ENCODE assay signal across 24 cellular contexts in genomic region chr4:7924570-7924969, GRCh38. TPM values are rescaled to one million over a fixed set of nuclear protein-coding genes. Genes with fewer than 3 reads are reported as not detected.
DNase-seq lines count a peak whose midpoint lies in the region; FAIRE-seq and TF ChIP-seq lines count a peak whose summit lies in the region.
"Had no signal": no experiment of that assay in that cellular context is flagged by ENCODE, and none has a peak within 500 bp of the region (broad histone marks: within the 10 kb centered on the region; RNA-seq: fewer than 3 reads in every experiment).

No MANE protein-coding gene starts in this region.

- H3K27me3 Mint-ChIP-seq in astrocyte (ENCODE audit: low read depth, unreplicated experiment) (no peaks in the 10 kb centered on the region), mesothelial cell of epicardium (ENCODE audit: low read depth) (no peaks in the 10 kb centered on the region)
- no peaks in the 10 kb centered on the region for H3K27me3 Mint-ChIP-seq in activated CD4-positive, alpha-beta memory T cell treated with anti-CD3 and anti-CD28 coated beads for 36 hours

- CTCF ChIA-PET in AG04450 (lab: Charles Lee): interaction anchor here (2.2 kb wide), 1 partner anchor 63 kb away, joined by 10 read pairs; no protein-coding TSS in a partner anchor
- CTCF ChIA-PET in activated CD4-positive, alpha-beta memory T cell treated with anti-CD3 and anti-CD28 coated beads for 36 hours (lab: Charles Lee): interaction anchor here (1.0 kb wide), 1 partner anchor 11 kb away, joined by 3 read pairs; no protein-coding TSS in a partner anchor

- H3K4me3 ChIP-seq in AG04450 (ENCODE audit: low read depth, low read length) (no peak overlapping the region), astrocyte (ENCODE audit: insufficient read depth, low read depth, low read length) (no peak overlapping the region)
- H3K4me3 ChIP-seq: gastrocnemius medialis, MG63, prostate gland, stomach, tibial nerve had no signal

- peak overlapping the region; percentile 8 for H3K9ac ChIP-seq in astrocyte (ENCODE audit: low read length)

- POLR2A ChIA-PET in AG04450 (lab: Yijun Ruan, JAX): interaction anchor here (1.0 kb wide), 1 partner anchor 14 kb away, joined by 4 read pairs; no protein-coding TSS in a partner anchor
- POLR2A ChIA-PET in activated CD4-positive, alpha-beta memory T cell treated with anti-CD3 and anti-CD28 coated beads for 36 hours (lab: Charles Lee): no interaction called here

- TF ChIP-seq CTCF in AG04450 (IDR thresholded peaks at IDR 0.05; ENCODE audit: low read depth, low read length): no peak
- no peak for TF ChIP-seq CTCF in astrocyte (IDR thresholded peaks at IDR 0.05; ENCODE audit: insufficient read depth, low read depth, low read length)
- no peak for TF ChIP-seq CTCF in mesothelial cell of epicardium (IDR thresholded peaks at IDR 0.05; ENCODE audit: unreplicated experiment)

- H3K9me3 ChIP-seq in AG04450 (ENCODE audit: control insufficient read depth, insufficient read depth, low read length) (no peaks in the 10 kb centered on the region), astrocyte (ENCODE audit: insufficient read depth, low read depth, low read length) (no peaks in the 10 kb centered on the region)
- H3K9me3 ChIP-seq: gastrocnemius medialis, MG63, prostate gland, stomach, tibial nerve had no signal

- H3K4me2 ChIP-seq in astrocyte (ENCODE audit: low read length): peak overlapping the region; percentile 24

- H3K27me3 ChIP-seq in AG04450 (ENCODE audit: control insufficient read depth, insufficient read depth, low read length): no peaks in the 10 kb centered on the region
- no peaks in the 10 kb centered on the region for H3K27me3 ChIP-seq in astrocyte (ENCODE audit: insufficient read depth, low read length)
- H3K27me3 ChIP-seq: brain microvascular endothelial cell, gastrocnemius medialis, MG63, stomach, tibial nerve had no signal

- H3K4me3 Mint-ChIP-seq in astrocyte (ENCODE audit: unreplicated experiment) (no peak overlapping the region), mesothelial cell of epicardium (no peak overlapping the region)
- H3K4me3 Mint-ChIP-seq in activated CD4-positive, alpha-beta memory T cell treated with anti-CD3 and anti-CD28 coated beads for 36 hours: no peak overlapping the region
- H3K4me3 Mint-ChIP-seq: activated CD8-positive, alpha-beta T cell treated with anti-CD3 and anti-CD28 coated beads, Interleukin-2, amount 10 ng/mL, durations not matched to agents 7 days and 5 days; CD14-positive monocyte had no signal

- FAIRE-seq in astrocyte (lab: Jason Lieb, UNC): no peak
- FAIRE-seq: islet of Langerhans had no signal

- intact Hi-C loops in activated CD4-positive, alpha-beta memory T cell treated with anti-CD3 and anti-CD28 coated beads for 36 hours (cut with micrococcal nuclease): no loop called here

- H3K27ac ChIP-seq in AG04450 (ENCODE audit: low read depth, low read length): peak overlapping the region; percentile 54
- H3K27ac ChIP-seq in astrocyte (ENCODE audit: low read depth, low read length): no peak overlapping the region
- H3K27ac ChIP-seq: brain microvascular endothelial cell, gastrocnemius medialis, prostate gland, stomach, tibial nerve had no signal

- peaks cover 94% of the 10 kb centered on the region for H4K20me1 ChIP-seq in astrocyte (ENCODE audit: insufficient read depth, low read length)

- H3K79me2 ChIP-seq in astrocyte (ENCODE audit: insufficient read depth, low read length): peaks cover 99% of the 10 kb centered on the region

- H3K27ac Mint-ChIP-seq in astrocyte (ENCODE audit: unreplicated experiment) (peak overlapping the region; percentile 7), mesothelial cell of epicardium (peak overlapping the region; percentile 85)
- no peak overlapping the region for H3K27ac Mint-ChIP-seq in activated CD4-positive, alpha-beta memory T cell treated with anti-CD3 and anti-CD28 coated beads for 36 hours
- H3K27ac Mint-ChIP-seq: activated CD8-positive, alpha-beta T cell treated with anti-CD3 and anti-CD28 coated beads, Interleukin-2, amount 10 ng/mL, durations not matched to agents 7 days and 5 days had no signal

- peaks cover 14% of the 10 kb centered on the region for H3K36me3 Mint-ChIP-seq in astrocyte (ENCODE audit: low read depth, unreplicated experiment)
- H3K36me3 Mint-ChIP-seq in mesothelial cell of epicardium: peaks cover 18% of the 10 kb centered on the region
- H3K36me3 Mint-ChIP-seq in activated CD4-positive, alpha-beta memory T cell treated with anti-CD3 and anti-CD28 coated beads for 36 hours: no peaks in the 10 kb centered on the region
- H3K36me3 Mint-ChIP-seq: CD14-positive monocyte had no signal

- peaks cover 3% of the 10 kb centered on the region for H3K9me3 Mint-ChIP-seq in astrocyte (ENCODE audit: unreplicated experiment)
- peaks cover 8% of the 10 kb centered on the region for H3K9me3 Mint-ChIP-seq in mesothelial cell of epicardium
- no peaks in the 10 kb centered on the region for H3K9me3 Mint-ChIP-seq in activated CD4-positive, alpha-beta memory T cell treated with anti-CD3 and anti-CD28 coated beads for 36 hours

- H3K4me1 Mint-ChIP-seq in astrocyte (ENCODE audit: low read depth, unreplicated experiment): peaks cover 38% of the 10 kb centered on the region
- peaks cover 28% of the 10 kb centered on the region for H3K4me1 Mint-ChIP-seq in mesothelial cell of epicardium
- H3K4me1 Mint-ChIP-seq in activated CD4-positive, alpha-beta memory T cell treated with anti-CD3 and anti-CD28 coated beads for 36 hours (ENCODE audit: low read depth): peaks cover 34% of the 10 kb centered on the region

- peaks cover 18% of the 10 kb centered on the region for H3K4me1 ChIP-seq in astrocyte (ENCODE audit: insufficient read depth, low read length)

- H3K36me3 ChIP-seq in astrocyte (ENCODE audit: insufficient read depth, low read length): peaks cover 2% of the 10 kb centered on the region
- H3K36me3 ChIP-seq: gastrocnemius medialis, MG63, prostate gland, stomach, tibial nerve had no signal

- no peak overlapping the region for H2AFZ ChIP-seq in astrocyte (ENCODE audit: low read depth, low read length)

- DNase-seq in AG04450 (ENCODE audit: low read depth, low spot score) (no peak), LHCN-M2 (ENCODE audit: low read depth) (peak; percentile 34), astrocyte (ENCODE audit: low read depth) (no peak), mesothelial cell of epicardium (ENCODE audit: low spot score in 2 of 2, unreplicated experiment in 2 of 2) (no peak), NCI-H128 (lab: John Stamatoyannopoulos, UW; ENCODE audit: unreplicated experiment) (no peak), NCI-H1436 treated with DMSO at 0.1 percent for 48 hours (lab: John Stamatoyannopoulos, UW) (no peak), T-helper 9 cell (no peak)
- no peak for DNase-seq in activated CD4-positive, alpha-beta memory T cell treated with anti-CD3 and anti-CD28 coated beads for 36 hours
- DNase-seq: activated CD4-positive, alpha-beta T cell treated with anti-CD3 and anti-CD28 coated beads for 1 hour; activated CD8-positive, alpha-beta T cell treated with anti-CD3 and anti-CD28 coated beads, Interleukin-2, amount 10 ng/mL, durations not matched to agents 7 days and 5 days; activated T-cell treated with anti-CD3 and anti-CD28 coated beads for 4 hours; brain microvascular endothelial cell; effector memory CD4-positive, alpha-beta T cell; gastrocnemius medialis; MG63; NCI-H1694; NCI-H2171 treated with DMSO at 0.1 percent for 48 hours; NCI-H526; stomach; SW 1271 had no signal

RNA-seq across cellular contexts. Expression of gene AFAP1, which starts 15.1 kb away (rescaled TPM):
- 57.9 and 61.7 TPM in 2 replicates for polyA plus RNA-seq in AG04450 (2011; rRNA removed)
- polyA minus RNA-seq in AG04450 (2011; rRNA and poly(A)+ RNA removed): 77.9 and 84.3 TPM in 2 replicates
- total RNA-seq in LHCN-M2 (2014; rRNA removed) (22.6 and 23.9 TPM in 2 replicates), astrocyte (62.7 and 67.9 TPM in 2 replicates), mesothelial cell of epicardium (75.4 to 82.4 TPM (median 79.1 TPM) in 3 replicates)
- polyA plus RNA-seq in LHCN-M2 (2012): 25.0 TPM
- total RNA-seq in activated CD4-positive, alpha-beta memory T cell treated with anti-CD3 and anti-CD28 coated beads for 36 hours: 10 to 100 TPM; 37.7 to 38.4 TPM
- polyA plus RNA-seq: CD14-positive monocyte had no signal
